Comparison of ENCODE assay signal across 13 cellular contexts in genomic region chr5:59592101-59592500, GRCh38.
DNase-seq lines count a peak whose midpoint lies in the region; FAIRE-seq and TF ChIP-seq lines count a peak whose summit lies in the region.
"Had no signal": no experiment of that assay in that cellular context is flagged by ENCODE, and none has a peak within 500 bp of the region (broad histone marks: within the 10 kb centered on the region; RNA-seq: fewer than 3 reads in every experiment).

No MANE protein-coding gene starts in this region.

- H3K27ac ChIP-seq in esophagus squamous epithelium (peak overlapping the region; percentile 17 to 72 (median 57)), parathyroid adenoma (peak overlapping the region; percentile 72)
- H3K27ac ChIP-seq: HL-60 had no signal

- FAIRE-seq in GM19239 (lab: Jason Lieb, UNC) (peak; percentile 77), GM12891 (lab: Jason Lieb, UNC) (no peak)

- H3K4me1 ChIP-seq in esophagus squamous epithelium (peaks cover 0 to 50% (median 17%) of the 10 kb centered on the region in 3 donors), parathyroid adenoma (no peaks in the 10 kb centered on the region)

- no peak overlapping the region for H3K9ac ChIP-seq in parathyroid adenoma

- DNase-seq in GM19239 (ENCODE audit: insufficient read length, low spot score) (no peak), NCI-H446 treated with DMSO at 0.1 percent for 48 hours (lab: John Stamatoyannopoulos, UW) (peak; percentile 38), esophagus squamous epithelium (lab: John Stamatoyannopoulos, UW) (no peak), KBM-7 (no peak), GM12891 (ENCODE audit: insufficient read length, low spot score) (no peak), globus pallidus (ENCODE audit: low spot score) (no peak)
- DNase-seq: activated CD4-positive, alpha-beta T cell treated with anti-CD3 and anti-CD28 coated beads, Interleukin-2, amount 50 U/mL, for 48 hours; DMS153; effector CD4-positive, alpha-beta T cell; naive thymus-derived CD4-positive, alpha-beta T cell; NCI-H1436 had no signal

- in situ Hi-C loops in KBM-7 (cut with MboI; ENCODE audit: low pct_unique_long_range_greater_than_20kb, low sequenced_read_pairs): no loop called here

- no peaks in the 10 kb centered on the region for H3K27me3 ChIP-seq in esophagus squamous epithelium
- H3K27me3 ChIP-seq in parathyroid adenoma (ENCODE audit: control insufficient read depth, insufficient read depth, low read length): no peaks in the 10 kb centered on the region

- H3K4me3 ChIP-seq in esophagus squamous epithelium: no peak overlapping the region
- H3K4me3 ChIP-seq in parathyroid adenoma (ENCODE audit: low read depth, low read length): no peak overlapping the region

- no peak for TF ChIP-seq POLR2A in esophagus squamous epithelium (IDR thresholded peaks at IDR 0.05)
- no peak for TF ChIP-seq POLR2A in GM12891 (IDR thresholded peaks at IDR 0.05; ENCODE audit: low read depth, low read length)

- H3K4me2 ChIP-seq in parathyroid adenoma (ENCODE audit: low read length): no peak overlapping the region

- H3K36me3 ChIP-seq in esophagus squamous epithelium: no peaks in the 10 kb centered on the region
- no peaks in the 10 kb centered on the region for H3K36me3 ChIP-seq in parathyroid adenoma (ENCODE audit: control insufficient read depth, insufficient read depth, low read length)

- intact Hi-C loops in esophagus squamous epithelium (cut with DNase I): no loop called here

- 25 to 32% methylated on average over 3 of the region's 3 CpGs for WGBS in esophagus squamous epithelium, 2 donors

- no peaks in the 10 kb centered on the region for H3K9me3 ChIP-seq in esophagus squamous epithelium
- H3K9me3 ChIP-seq in parathyroid adenoma (ENCODE audit: control insufficient read depth, low read length): no peaks in the 10 kb centered on the region

- H2AFZ ChIP-seq in parathyroid adenoma: peak overlapping the region; percentile 56

- H3K79me2 ChIP-seq in parathyroid adenoma: no peaks in the 10 kb centered on the region

- no peak for TF ChIP-seq CTCF in esophagus squamous epithelium (IDR thresholded peaks at IDR 0.05)
- no peak for TF ChIP-seq CTCF in parathyroid adenoma (IDR thresholded peaks at IDR 0.05)

TF ChIP-seq in GM12891, 5 proteins besides CTCF, POLR2A, EP300 and RAD21:
- TF ChIP-seq POLR2AphosphoS5 (IDR thresholded peaks at IDR 0.05; ENCODE audit: low read depth, low read length) (no peak), TAF1 (IDR thresholded peaks at IDR 0.05; ENCODE audit: low read depth, low read length) (no peak), PAX5 (IDR thresholded peaks at IDR 0.05; ENCODE audit: insufficient read depth, low read length, severe bottlenecking) (no peak), SPI1 (IDR thresholded peaks at IDR 0.05; ENCODE audit: low read depth, low read length) (no peak), POU2F2 (IDR thresholded peaks at IDR 0.05; ENCODE audit: low read depth, low read length) (no peak)
